In the genomic region with DNA sequence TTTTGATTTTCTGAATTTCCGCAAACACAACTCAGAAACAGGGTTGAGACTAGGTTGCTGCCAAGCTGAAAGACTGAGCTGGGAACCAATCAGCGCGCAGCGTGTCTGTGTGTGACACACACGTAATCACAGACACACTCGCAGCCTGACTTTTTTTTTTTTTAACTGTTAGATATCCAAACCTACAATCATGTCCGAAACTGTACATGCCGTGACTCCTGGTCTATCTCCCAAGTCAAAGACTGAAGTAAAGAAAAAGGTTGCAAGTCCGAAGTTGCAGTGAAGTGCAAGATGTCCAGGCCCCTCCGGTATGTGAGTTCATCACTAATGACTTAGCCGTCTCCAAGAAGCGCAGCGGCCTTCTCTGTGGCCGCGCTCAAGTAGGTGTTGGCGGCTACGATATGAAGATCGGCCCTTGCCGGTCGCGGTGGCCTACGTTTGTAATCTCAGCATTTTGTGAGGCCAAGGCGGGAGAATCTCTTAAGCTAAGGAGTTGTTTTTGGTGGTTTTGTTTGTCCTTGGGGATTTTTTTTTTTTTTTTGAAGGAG, we compare ENCODE assay signal across 8 cellular contexts.
DNase-seq lines count a peak whose midpoint lies in the region; ATAC-seq and TF ChIP-seq lines count a peak whose summit lies in the region.

No MANE protein-coding gene starts in this region.

- no peaks in the 10 kb centered on the region for H3K9me3 Mint-ChIP-seq in activated CD4-positive, alpha-beta memory T cell treated with anti-CD3 and anti-CD28 coated beads for 36 hours

- H3K9me2 ChIP-seq in HCT116 (ENCODE audit: insufficient read depth) = no peaks in the 10 kb centered on the region

- H2AFZ ChIP-seq in HCT116 (ENCODE audit: low read depth, low read length, poor library complexity, severe bottlenecking) = no peak overlapping the region

- H3K9me3 ChIP-seq in HCT116 (ENCODE audit: control insufficient read depth in 1 of 2, insufficient read depth in 1 of 2, low read depth in 1 of 2, low read length in 2 of 2) (no peaks in the 10 kb centered on the region), left lung (no peaks in the 10 kb centered on the region)

- H3K4me1 Mint-ChIP-seq in activated CD4-positive, alpha-beta memory T cell treated with anti-CD3 and anti-CD28 coated beads for 36 hours (ENCODE audit: low read depth) = peaks cover 29% of the 10 kb centered on the region

- ATAC-seq in HCT116 (peak; percentile 19; the same call in 1 of the 2 replicates), left lung (peak; percentile 68), GM19467 (IDR thresholded peaks at IDR 0.05; ENCODE audit: unreplicated experiment) (no peak)

- H3K36me3 ChIP-seq in HCT116 (ENCODE audit: control insufficient read depth in 1 of 2, insufficient read depth in 2 of 2, low read length in 2 of 2) (no peaks in the 10 kb centered on the region), left lung (no peaks in the 10 kb centered on the region)

- H3K36me3 Mint-ChIP-seq in activated CD4-positive, alpha-beta memory T cell treated with anti-CD3 and anti-CD28 coated beads for 36 hours = peaks cover 29% of the 10 kb centered on the region

- peaks cover 3% of the 10 kb centered on the region for H3K27me3 Mint-ChIP-seq in activated CD4-positive, alpha-beta memory T cell treated with anti-CD3 and anti-CD28 coated beads for 36 hours

- H3K27ac ChIP-seq in HCT116 (ENCODE audit: low read depth, low read length) = peak overlapping the region; percentile 98
- peak overlapping the region in 57 of 59 donors; percentile 16 to 93 (median 77) for H3K27ac ChIP-seq in dorsolateral prefrontal cortex
- H3K27ac ChIP-seq in left lung = peak overlapping the region; percentile 96

- DNase-seq in DMS153 treated with DMSO at 0.1 percent for 48 hours (lab: John Stamatoyannopoulos, UW; ENCODE audit: unreplicated experiment) (peak; percentile 77), HCT116 (ENCODE audit: low read depth, low spot score) (peak; percentile 77), NCI-H510A (lab: John Stamatoyannopoulos, UW) (peak; percentile 72), dorsolateral prefrontal cortex (peak; percentile 93 to 99 (median 97)), left lung (peak; percentile 95 to 96)
- DNase-seq in activated CD4-positive, alpha-beta memory T cell treated with anti-CD3 and anti-CD28 coated beads for 36 hours = peak; percentile 89
- DNase-seq in stimulated activated CD4-positive, alpha-beta T cell treated with anti-CD3 and anti-CD28 coated beads, Interleukin-4, amount 100 ng/mL, for 1 hour = peak; percentile 79

- TF ChIP-seq RAD21 in HCT116 (IDR thresholded peaks at IDR 0.05; ENCODE audit: low read depth) = no peak

- H3K4me3 ChIP-seq in HCT116 (replicated peaks in 1 of 2; ENCODE audit: low read depth in 1 of 2, low read length in 2 of 2) (peak overlapping the region; percentile 59 to 76), dorsolateral prefrontal cortex (peak overlapping the region; percentile 52 to 86 (median 74)), left lung (peak overlapping the region; percentile 53 to 69)

- H3K27me3 ChIP-seq in HCT116 (ENCODE audit: insufficient read depth, low read length) (no peaks in the 10 kb centered on the region), dorsolateral prefrontal cortex (peaks cover 0 to 18% (median 0%) of the 10 kb centered on the region in 45 donors), left lung (peaks cover 0 to 92% of the 10 kb centered on the region in 2 donors)

- peak overlapping the region; percentile 99 for H3K27ac Mint-ChIP-seq in activated CD4-positive, alpha-beta memory T cell treated with anti-CD3 and anti-CD28 coated beads for 36 hours

- H3K9ac ChIP-seq in HCT116 (ENCODE audit: low read length) = peak overlapping the region; percentile 84

- H3K79me2 ChIP-seq in HCT116 (ENCODE audit: insufficient read depth, low read length) = 0 out of 2 replicates have a peak, but pooled peaks cover 7% of the 10 kb centered on the region

- H3K4me1 ChIP-seq in HCT116 (ENCODE audit: control insufficient read depth in 1 of 2, insufficient read depth in 2 of 2, low read length in 2 of 2) (peaks cover 12 to 34% of the 10 kb centered on the region in 2 experiments), left lung (peaks cover 6 to 47% of the 10 kb centered on the region in 2 donors)

- TF ChIP-seq CTCF in HCT116 (IDR thresholded peaks at IDR 0.05 in 2 of 3, conservative IDR thresholded peaks at IDR 0.05 in 1 of 3; ENCODE audit: borderline replicate concordance in 1 of 3, insufficient read depth in 1 of 3, low read depth in 2 of 3, low read length in 2 of 3) (no peak), dorsolateral prefrontal cortex (IDR thresholded peaks at IDR 0.05 in 54 of 56, conservative IDR thresholded peaks at IDR 0.05 in 2 of 56; ENCODE audit: low read depth in 1 of 56, partially characterized antibody in 56 of 56) (peak in 2 of 56 donors; percentile 20 to 23), left lung (IDR thresholded peaks at IDR 0.05) (no peak)

- intact Hi-C loops in HCT116 (cut with micrococcal nuclease) = loop anchor here (5.0 kb wide), 2 partner anchors 937 to 952 kb away; a partner anchor contains a TSS
- intact Hi-C loops in activated CD4-positive, alpha-beta memory T cell treated with anti-CD3 and anti-CD28 coated beads for 36 hours (cut with micrococcal nuclease) = loop anchor here (5.0 kb wide), 3 partner anchors 163 to 1697 kb away; a partner anchor contains a TSS
- intact Hi-C loops in dorsolateral prefrontal cortex (cut with DNase I) = loop anchor here in 1 of 2 donors (5.0 to 10.0 kb wide), 4 partner anchors 38 to 141 kb away; a partner anchor contains a TSS
- intact Hi-C loops in left lung (cut with DNase I) = no loop called here

- H4K20me1 ChIP-seq in HCT116 (ENCODE audit: insufficient read depth) = no peaks in the 10 kb centered on the region

- POLR2A ChIA-PET in HCT116 (lab: Charles Lee) = interaction anchor here (1.1 to 8.5 kb wide), 12 partner anchors 7 to 951 kb away, joined by 4 to 179 read pairs (median 28); a partner anchor contains a TSS
- POLR2A ChIA-PET in activated CD4-positive, alpha-beta memory T cell treated with anti-CD3 and anti-CD28 coated beads for 36 hours (lab: Charles Lee) = interaction anchor here (0.7 to 9.3 kb wide), 17 partner anchors 9 to 1642 kb away, joined by 3 to 336 read pairs (median 28); a partner anchor contains a TSS

- peak; percentile 19 for TF ChIP-seq POLR2A in HCT116 (IDR thresholded peaks at IDR 0.05; ENCODE audit: borderline replicate concordance, extremely low read depth, insufficient read depth, insufficient read length)

- no TSS peak for BruUV-seq in HCT116 (replicated peaks; lab: Mats Ljungman, UMichigan)

- H3K4me2 ChIP-seq in HCT116 (ENCODE audit: low read length) = peak overlapping the region; percentile 78

- CTCF ChIA-PET in HCT116 (lab: Charles Lee) = no interaction called here
- CTCF ChIA-PET in activated CD4-positive, alpha-beta memory T cell treated with anti-CD3 and anti-CD28 coated beads for 36 hours (lab: Charles Lee) = interaction anchor here (1.5 to 6.3 kb wide), 4 partner anchors 13 to 55 kb away, joined by 6 to 37 read pairs (median 9); a partner anchor contains a TSS

- RAD21 ChIA-PET in HCT116 (lab: Charles Lee; ENCODE audit: low non-redundant PET in 1 of 2, low total read pairs in 2 of 2, uncharacterized antibody in 2 of 2, unreplicated experiment in 2 of 2) = no interaction called here

- peak overlapping the region; percentile 86 for H3K4me3 Mint-ChIP-seq in activated CD4-positive, alpha-beta memory T cell treated with anti-CD3 and anti-CD28 coated beads for 36 hours

TF ChIP-seq in HCT116, 20 proteins besides CTCF, POLR2A, EP300 and RAD21:
- TF ChIP-seq ZNF274 (IDR thresholded peaks at IDR 0.05; ENCODE audit: low read depth, low read length) (no peak), ZFX (IDR thresholded peaks at IDR 0.05) (peak; percentile 47), SIN3A (IDR thresholded peaks at IDR 0.05; ENCODE audit: low read depth) (peak; percentile 28; the same call in 1 of the 2 replicates), TCF7L2 (IDR thresholded peaks at IDR 0.05; ENCODE audit: borderline replicate concordance, extremely low read depth, insufficient read depth, insufficient read length) (no peak), SP1 (IDR thresholded peaks at IDR 0.05; ENCODE audit: low read depth) (peak; percentile 61), POLR2AphosphoS5 (IDR thresholded peaks at IDR 0.05; ENCODE audit: low read depth, low read length) (peak; percentile 44)
- TF ChIP-seq, protein P1, sequence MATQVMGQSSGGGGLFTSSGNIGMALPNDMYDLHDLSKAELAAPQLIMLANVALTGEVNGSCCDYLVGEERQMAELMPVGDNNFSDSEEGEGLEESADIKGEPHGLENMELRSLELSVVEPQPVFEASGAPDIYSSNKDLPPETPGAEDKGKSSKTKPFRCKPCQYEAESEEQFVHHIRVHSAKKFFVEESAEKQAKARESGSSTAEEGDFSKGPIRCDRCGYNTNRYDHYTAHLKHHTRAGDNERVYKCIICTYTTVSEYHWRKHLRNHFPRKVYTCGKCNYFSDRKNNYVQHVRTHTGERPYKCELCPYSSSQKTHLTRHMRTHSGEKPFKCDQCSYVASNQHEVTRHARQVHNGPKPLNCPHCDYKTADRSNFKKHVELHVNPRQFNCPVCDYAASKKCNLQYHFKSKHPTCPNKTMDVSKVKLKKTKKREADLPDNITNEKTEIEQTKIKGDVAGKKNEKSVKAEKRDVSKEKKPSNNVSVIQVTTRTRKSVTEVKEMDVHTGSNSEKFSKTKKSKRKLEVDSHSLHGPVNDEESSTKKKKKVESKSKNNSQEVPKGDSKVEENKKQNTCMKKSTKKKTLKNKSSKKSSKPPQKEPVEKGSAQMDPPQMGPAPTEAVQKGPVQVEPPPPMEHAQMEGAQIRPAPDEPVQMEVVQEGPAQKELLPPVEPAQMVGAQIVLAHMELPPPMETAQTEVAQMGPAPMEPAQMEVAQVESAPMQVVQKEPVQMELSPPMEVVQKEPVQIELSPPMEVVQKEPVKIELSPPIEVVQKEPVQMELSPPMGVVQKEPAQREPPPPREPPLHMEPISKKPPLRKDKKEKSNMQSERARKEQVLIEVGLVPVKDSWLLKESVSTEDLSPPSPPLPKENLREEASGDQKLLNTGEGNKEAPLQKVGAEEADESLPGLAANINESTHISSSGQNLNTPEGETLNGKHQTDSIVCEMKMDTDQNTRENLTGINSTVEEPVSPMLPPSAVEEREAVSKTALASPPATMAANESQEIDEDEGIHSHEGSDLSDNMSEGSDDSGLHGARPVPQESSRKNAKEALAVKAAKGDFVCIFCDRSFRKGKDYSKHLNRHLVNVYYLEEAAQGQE (IDR thresholded peaks at IDR 0.05; ENCODE audit: low read depth) = no peak

Comparison
In these comparisons a context has a peak if more than half of its experiments do, and no peak if none do; other contexts are left out.
1. intact Hi-C loops: an anchor here in HCT116 (5.0 kb wide) and activated CD4-positive, alpha-beta memory T cell treated with anti-CD3 and anti-CD28 coated beads for 36 hours (5.0 kb wide); none called in left lung.